In the genomic region with DNA sequence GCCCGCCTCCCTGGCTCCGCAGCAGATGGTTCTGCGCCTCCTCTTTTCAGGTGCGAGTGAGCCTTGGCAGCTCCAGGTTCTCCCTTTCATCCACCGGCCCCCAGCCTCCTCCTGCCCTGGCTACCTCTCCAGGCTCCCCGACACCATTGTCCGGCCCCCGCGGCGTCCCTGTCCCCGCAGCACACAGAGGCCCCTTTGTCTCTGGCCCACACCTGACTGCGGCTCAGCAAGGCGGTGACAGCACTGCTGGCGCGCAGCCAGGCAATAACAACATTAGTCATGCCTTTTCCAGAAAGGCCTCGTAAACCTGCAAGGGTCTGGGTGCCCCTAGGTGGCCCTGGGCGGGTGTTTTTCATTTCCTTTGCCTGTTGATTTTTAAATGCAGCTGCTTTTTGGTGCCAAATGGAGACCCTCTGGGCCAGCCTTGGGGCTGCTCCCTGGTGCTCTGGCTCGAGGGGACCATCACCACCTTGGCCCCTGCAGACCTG, we compare ENCODE assay signal across 9 cellular contexts.
DNase-seq lines count a peak whose midpoint lies in the region; ATAC-seq and TF ChIP-seq lines count a peak whose summit lies in the region.
"Had no signal": no experiment of that assay in that cellular context is flagged by ENCODE, and none has a peak within 500 bp of the region (broad histone marks: within the 10 kb centered on the region; RNA-seq: fewer than 3 reads in every experiment).

No MANE protein-coding gene starts in this region.

- no peaks in the 10 kb centered on the region for H3K36me3 ChIP-seq in mucosa of descending colon (ENCODE audit: low read depth)

- no peak overlapping the region for H3K4me3 ChIP-seq in mucosa of descending colon

- H3K27me3 Mint-ChIP-seq in activated CD4-positive, alpha-beta T cell treated with anti-CD3 and anti-CD28 coated beads for 36 hours = peaks cover 10% of the 10 kb centered on the region

- CTCF ChIA-PET in activated CD4-positive, alpha-beta T cell treated with anti-CD3 and anti-CD28 coated beads for 36 hours (lab: Charles Lee) = interaction anchor here (0.6 to 0.7 kb wide), 2 partner anchors 235 to 1575 kb away, joined by 3 read pairs; no protein-coding TSS in a partner anchor

- peak; percentile 92 for ATAC-seq in activated CD4-positive, alpha-beta T cell treated with anti-CD3 and anti-CD28 coated beads for 36 hours
- peak; percentile 83 for ATAC-seq in mucosa of descending colon

- no peak overlapping the region for H3K27ac Mint-ChIP-seq in activated CD4-positive, alpha-beta T cell treated with anti-CD3 and anti-CD28 coated beads for 36 hours

- H3K4me1 ChIP-seq in mucosa of descending colon (ENCODE audit: low read depth) = peaks cover 19% of the 10 kb centered on the region

- TF ChIP-seq CTCF in mucosa of descending colon (IDR thresholded peaks at IDR 0.05) = no peak

- no peaks in the 10 kb centered on the region for H3K9me3 ChIP-seq in mucosa of descending colon

- DNase-seq in activated CD4-positive, alpha-beta T cell treated with anti-CD3 and anti-CD28 coated beads for 36 hours = peak; percentile 85
- no peak for DNase-seq in activated CD4-positive, alpha-beta T cell treated with anti-CD3 and anti-CD28 coated beads, Interleukin-2, amount 50 U/mL, for 1 hour
- DNase-seq in NCI-H69 (lab: John Stamatoyannopoulos, UW) = peak; percentile 97
- DNase-seq in astrocyte of the hippocampus (ENCODE audit: low read depth, low spot score) = peak; percentile 92
- peak; percentile 92 to 94 (median 94) for DNase-seq in mucosa of descending colon
- DNase-seq in mesenteric fat pad (ENCODE audit: low spot score) = no peak
- DNase-seq in NOMO-1 treated with DMSO at 0.1 percent for 48 hours (lab: John Stamatoyannopoulos, UW; ENCODE audit: unreplicated experiment) = no peak
- no peak for DNase-seq in central memory CD4-positive, alpha-beta T cell
- DNase-seq: IMR-90 had no signal

- H3K4me1 Mint-ChIP-seq in activated CD4-positive, alpha-beta T cell treated with anti-CD3 and anti-CD28 coated beads for 36 hours = peaks cover 6% of the 10 kb centered on the region

- POLR2A ChIA-PET in activated CD4-positive, alpha-beta T cell treated with anti-CD3 and anti-CD28 coated beads for 36 hours (lab: Charles Lee) = no interaction called here

- no peaks in the 10 kb centered on the region for H3K9me3 Mint-ChIP-seq in activated CD4-positive, alpha-beta T cell treated with anti-CD3 and anti-CD28 coated beads for 36 hours (ENCODE audit: low read depth)

- H3K36me3 Mint-ChIP-seq in activated CD4-positive, alpha-beta T cell treated with anti-CD3 and anti-CD28 coated beads for 36 hours (ENCODE audit: low read depth) = no peaks in the 10 kb centered on the region

- H3K4me3 Mint-ChIP-seq in activated CD4-positive, alpha-beta T cell treated with anti-CD3 and anti-CD28 coated beads for 36 hours = no peak overlapping the region

- intact Hi-C loops in activated CD4-positive, alpha-beta T cell treated with anti-CD3 and anti-CD28 coated beads for 36 hours (cut with DNase I, micrococcal nuclease) = no loop called here
- intact Hi-C loops in mucosa of descending colon (cut with DNase I, micrococcal nuclease) = no loop called here

Comparison
In these comparisons a context has a peak if more than half of its experiments do, and no peak if none do; other contexts are left out.
1. DNase-seq: peak in activated CD4-positive, alpha-beta T cell treated with anti-CD3 and anti-CD28 coated beads for 36 hours (single experiment), NCI-H69 (single experiment), astrocyte of the hippocampus (single experiment) and mucosa of descending colon (3 of 3); none in activated CD4-positive, alpha-beta T cell treated with anti-CD3 and anti-CD28 coated beads, Interleukin-2, amount 50 U/mL, for 1 hour (single experiment), mesenteric fat pad (single experiment), NOMO-1 treated with DMSO at 0.1 percent for 48 hours (single experiment) and central memory CD4-positive, alpha-beta T cell (single experiment).